ENCODE assay signal across 21 cellular contexts in the genomic region with DNA sequence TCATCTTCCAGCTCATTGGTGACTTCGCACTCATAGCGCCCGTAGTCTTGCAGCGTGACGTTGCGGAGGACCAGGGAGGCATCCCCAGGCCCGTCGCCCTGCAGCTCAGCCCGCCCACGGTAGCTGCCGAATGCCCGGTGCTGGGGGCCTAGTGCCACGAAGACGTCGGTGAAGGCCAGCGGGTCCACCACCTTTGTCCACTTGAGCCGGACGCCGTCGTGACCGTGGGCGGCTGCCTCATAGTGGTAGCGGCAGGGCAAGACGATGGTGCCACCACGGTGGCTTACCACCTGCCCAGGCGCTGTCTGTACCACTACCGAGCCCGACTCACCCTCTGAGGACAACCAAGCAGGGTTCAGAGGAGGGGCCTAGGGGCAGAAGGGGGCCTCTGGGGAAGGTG. TPM values are rescaled to one million over a fixed set of nuclear protein-coding genes. Genes with fewer than 3 reads are reported as not detected.
A peak's percentile ranks its signal among the peaks of the same experiment; 100 is the strongest.
DNase-seq lines count a peak whose midpoint lies in the region; ATAC-seq, FAIRE-seq and TF ChIP-seq lines count a peak whose summit lies in the region.
"Had no signal": no experiment of that assay in that cellular context is flagged by ENCODE, and none has a peak within 500 bp of the region (broad histone marks: within the 10 kb centered on the region; RNA-seq: fewer than 3 reads in every experiment).

No MANE protein-coding gene starts in this region.

- no peaks in the 10 kb centered on the region for H3K9me3 Mint-ChIP-seq in activated naive CD8-positive, alpha-beta T cell treated with anti-CD3 and anti-CD28 coated beads, Interleukin-2, amount 50 U/mL, for 24 hours

- no peaks in the 10 kb centered on the region for H4K20me1 ChIP-seq in HepG2 (ENCODE audit: insufficient read depth, low read length)

- TF ChIP-seq POLR2A in HepG2 (IDR thresholded peaks at IDR 0.05; ENCODE audit: insufficient read depth in 1 of 2, low read depth in 2 of 2, low read length in 2 of 2) (no peak), right lobe of liver (IDR thresholded peaks at IDR 0.05) (no peak)

- peaks cover 0 to 13% of the 10 kb centered on the region in 2 experiments; a peak in 4 of 5 replicates for H3K27me3 ChIP-seq in HepG2 (ENCODE audit: control insufficient read depth in 1 of 2, insufficient read depth in 2 of 2, low read length in 2 of 2)
- no peaks in the 10 kb centered on the region for H3K27me3 ChIP-seq in right lobe of liver
- peaks cover 41% of the 10 kb centered on the region for H3K27me3 ChIP-seq in iPS-20b (ENCODE audit: insufficient read depth, low read length)
- H3K27me3 ChIP-seq in thoracic aorta (replicated peaks; ENCODE audit: insufficient read depth), result peaks cover 7% of the 10 kb centered on the region
- H3K27me3 ChIP-seq in small intestine (ENCODE audit: control insufficient read depth in 2 of 2, insufficient read depth in 2 of 2, low read length in 2 of 2), result peaks cover 0 to 5% of the 10 kb centered on the region in 2 donors

- H3K4me1 Mint-ChIP-seq in activated naive CD8-positive, alpha-beta T cell treated with anti-CD3 and anti-CD28 coated beads, Interleukin-2, amount 50 U/mL, for 24 hours, result no peaks in the 10 kb centered on the region

- peaks cover 60% of the 10 kb centered on the region for H3K27me3 Mint-ChIP-seq in activated naive CD8-positive, alpha-beta T cell treated with anti-CD3 and anti-CD28 coated beads, Interleukin-2, amount 50 U/mL, for 24 hours

- intact Hi-C loops in HepG2 (cut with micrococcal nuclease; ENCODE audit: unreplicated experiment) (no loop called here), right lobe of liver (cut with DNase I) (no loop called here)

- no peak overlapping the region for H3K4me3 Mint-ChIP-seq in activated naive CD8-positive, alpha-beta T cell treated with anti-CD3 and anti-CD28 coated beads, Interleukin-2, amount 50 U/mL, for 24 hours

- no peak overlapping the region for H3K27ac ChIP-seq in HepG2 (ENCODE audit: extremely low read length, insufficient read depth, low read length)
- H3K27ac ChIP-seq in right lobe of liver, result no peak overlapping the region
- no peak overlapping the region for H3K27ac ChIP-seq in iPS-20b (ENCODE audit: low read length)
- H3K27ac ChIP-seq in thoracic aorta, result no peak overlapping the region
- H3K27ac ChIP-seq in small intestine (ENCODE audit: low read depth in 1 of 2, low read length in 1 of 2), result no peak overlapping the region
- H3K27ac ChIP-seq: PC-9, SK-N-MC had no signal

- no peak for DNase-seq in HepG2 (ENCODE audit: low spot score)
- no peak for DNase-seq in right lobe of liver
- DNase-seq in activated naive CD8-positive, alpha-beta T cell treated with anti-CD3 and anti-CD28 coated beads, Interleukin-2, amount 50 U/mL, for 24 hours, result no peak
- DNase-seq in thoracic aorta (ENCODE audit: low spot score), result no peak
- DNase-seq in A172 (ENCODE audit: low spot score), result no peak
- DNase-seq in small intestine, result no peak
- DNase-seq in DMS 273 (lab: John Stamatoyannopoulos, UW; ENCODE audit: unreplicated experiment), result no peak
- DNase-seq: activated CD4-positive, alpha-beta T cell treated with anti-CD3 and anti-CD28 coated beads for 1 hour; amniotic stem cell; effector memory CD4-positive, alpha-beta T cell; glutamatergic neuron; NCI-H1436; NCI-H82; PC-9; right cardiac atrium; T1000 had no signal

- POLR2A ChIA-PET in HepG2 (lab: Yijun Ruan, JAX), result no interaction called here

- FAIRE-seq in HepG2 (lab: Jason Lieb, UNC) (no peak), small intestine (lab: Jason Lieb, UNC) (no peak)

- 88% methylated on average over 25 of the region's 28 CpGs for WGBS in HepG2 (ENCODE audit: low lambda C conversion rate)
- 69% methylated on average over 6 of the region's 28 CpGs for WGBS in right lobe of liver (ENCODE audit: insufficient coverage, low coverage, low lambda C conversion rate, missing lambda C conversion rate)
- 47 to 57% (median 56%) methylated on average over 28 of the region's 28 CpGs for WGBS in small intestine, 3 donors

- no peaks in the 10 kb centered on the region for H3K79me2 ChIP-seq in HepG2 (ENCODE audit: insufficient read depth, low read length)

- H3K27ac Mint-ChIP-seq in activated naive CD8-positive, alpha-beta T cell treated with anti-CD3 and anti-CD28 coated beads, Interleukin-2, amount 50 U/mL, for 24 hours, result no peak overlapping the region

- H3K4me3 ChIP-seq in HepG2 (replicated peaks in 1 of 3; ENCODE audit: insufficient read depth in 1 of 3, low read depth in 2 of 3, low read length in 3 of 3) (no peak overlapping the region), right lobe of liver (no peak overlapping the region), iPS-20b (ENCODE audit: low read length) (peak overlapping the region; percentile 79), thoracic aorta (peak overlapping the region; percentile 50), small intestine (ENCODE audit: low read depth in 1 of 2, low read length in 2 of 2) (no peak overlapping the region)
- H3K4me3 ChIP-seq: PC-9, SK-N-MC had no signal

- H3K9ac ChIP-seq in HepG2 (ENCODE audit: insufficient read depth, low read depth, low read length) (no peak overlapping the region), iPS-20b (ENCODE audit: low read depth, low read length) (peak overlapping the region; percentile 58; the same call in 1 of the 2 replicates)

- in situ Hi-C loops in HepG2 (cut with HindIII; ENCODE audit: extremely low pct_ligation_motif_present, low pct_unique_long_range_greater_than_20kb), result no loop called here

- no peak overlapping the region for H3K4me2 ChIP-seq in HepG2 (ENCODE audit: low read depth, low read length)
- H3K4me2 ChIP-seq: PC-9 had no signal

- CTCF ChIA-PET in HepG2 (lab: Yijun Ruan, JAX; ENCODE audit: low intra/inter-chr PET ratio, low total read pairs), result no interaction called here

- H3K36me3 ChIP-seq in HepG2 (replicated peaks in 1 of 2; ENCODE audit: control insufficient read depth in 1 of 2, insufficient read depth in 2 of 2, low read length in 2 of 2) (no peaks in the 10 kb centered on the region), right lobe of liver (no peaks in the 10 kb centered on the region), iPS-20b (ENCODE audit: insufficient read depth, low read depth, low read length) (no peaks in the 10 kb centered on the region), thoracic aorta (no peaks in the 10 kb centered on the region), small intestine (ENCODE audit: control insufficient read depth in 2 of 2, insufficient read depth in 2 of 2, low read length in 2 of 2) (peaks cover 0 to 2% of the 10 kb centered on the region in 2 donors)

- TF ChIP-seq CTCF in HepG2 (CRISPR knock-in tag; IDR thresholded peaks at IDR 0.05) (no peak), right lobe of liver (IDR thresholded peaks at IDR 0.05) (no peak), thoracic aorta (IDR thresholded peaks at IDR 0.05) (no peak)

- H3K4me1 ChIP-seq in HepG2 (ENCODE audit: insufficient read depth, low read length) (peaks cover 13% of the 10 kb centered on the region), right lobe of liver (no peaks in the 10 kb centered on the region), iPS-20b (ENCODE audit: insufficient read depth, low read length) (peaks cover 3% of the 10 kb centered on the region; the same call in 1 of the 2 replicates), thoracic aorta (ENCODE audit: control insufficient read depth in 1 of 2, low read depth in 2 of 2) (peaks cover 0 to 10% of the 10 kb centered on the region in 2 donors), small intestine (ENCODE audit: control insufficient read depth in 2 of 2, insufficient read depth in 1 of 2, low read depth in 1 of 2, low read length in 1 of 2) (no peaks in the 10 kb centered on the region)

- TF ChIP-seq EP300 in HepG2 (IDR thresholded peaks at IDR 0.05; ENCODE audit: low read depth in 2 of 2, low read length in 2 of 2), result no peak
- no peak for TF ChIP-seq EP300 in HepG2 (CRISPR knock-in tag; IDR thresholded peaks at IDR 0.05; ENCODE audit: borderline replicate concordance)

- BruUV-seq in HepG2 (replicated peaks; lab: Mats Ljungman, UMichigan), result no TSS peak

- H3K36me3 Mint-ChIP-seq in activated naive CD8-positive, alpha-beta T cell treated with anti-CD3 and anti-CD28 coated beads, Interleukin-2, amount 50 U/mL, for 24 hours (ENCODE audit: low read depth), result no peaks in the 10 kb centered on the region

- no peak overlapping the region for H2AFZ ChIP-seq in HepG2 (ENCODE audit: low read length)
- H2AFZ ChIP-seq: PC-9 had no signal

- H3K9me3 ChIP-seq in HepG2 (ENCODE audit: low read length) (no peaks in the 10 kb centered on the region), right lobe of liver (no peaks in the 10 kb centered on the region), iPS-20b (ENCODE audit: insufficient read depth, low read depth, low read length) (no peaks in the 10 kb centered on the region), thoracic aorta (no peaks in the 10 kb centered on the region), small intestine (ENCODE audit: control insufficient read depth, low read depth) (no peaks in the 10 kb centered on the region)

- TF ChIP-seq RAD21 in HepG2 (CRISPR knock-in tag; IDR thresholded peaks at IDR 0.05), result no peak

- ATAC-seq in HepG2 (no peak), right lobe of liver (no peak), thoracic aorta (ENCODE audit: insufficient number of reproducible peaks, low FRiP score, low read depth) (no peak)
- peak; percentile 3 for ATAC-seq in activated naive CD8-positive, alpha-beta T cell treated with anti-CD3 and anti-CD28 coated beads, Interleukin-2, amount 50 U/mL, for 24 hours
- ATAC-seq: right cardiac atrium had no signal

RNA-seq across cellular contexts. Expression of gene TM6SF2, which starts 12.3 kb away (rescaled TPM):
- total RNA-seq in HepG2 (2016; rRNA removed; fragmentation: Illumina TruSeq; extraction: Trizol) (0.53 and 1.1 TPM in 2 replicates), right lobe of liver (10 to 100 TPM; 10.9 to 64.1 (median 25.3) TPM), thoracic aorta (1 to 10 TPM in 1 of 2 donors, under 1 TPM in 1; 0.49 to 4.1 TPM)
- total RNA-seq in HepG2 (2016; cell fraction: cytosol; rRNA removed; fragmentation: Illumina TruSeq; extraction: Trizol; ENCODE audit: low read depth), result 0.35 TPM in 1 of 2 replicates, not detected in the other
- 0.52 and 1.7 TPM in 2 replicates for total RNA-seq in HepG2 (2016; cell fraction: insoluble cytoplasmic fraction; rRNA removed; fragmentation: Illumina TruSeq; extraction: Trizol)
- total RNA-seq in HepG2 (2016; cell fraction: membrane; rRNA removed; fragmentation: Illumina TruSeq; extraction: Trizol), result 0.83 and 1.2 TPM in 2 replicates
- total RNA-seq in HepG2 (2016; cell fraction: nucleus; rRNA removed; fragmentation: Illumina TruSeq; extraction: Trizol), result 1.3 and 3.3 TPM in 2 replicates
- polyA plus RNA-seq in HepG2 (2011; rRNA removed) (2.5 and 4.4 TPM in 2 replicates), small intestine (100 to 1,000 TPM in 2 of 3 donors, 10 to 100 TPM in 1; 58.6 to 477 (median 154) TPM)
- polyA plus RNA-seq in HepG2 (2011; cell fraction: cytosol; rRNA removed), result 1.8 and 2.5 TPM in 2 replicates
- 22.0 and 25.8 TPM in 2 replicates for polyA plus RNA-seq in HepG2 (2011; cell fraction: nucleus; rRNA removed)
- polyA plus RNA-seq in HepG2 (2012), result 0.72 and 2.5 TPM in 2 replicates
- 0.96 and 1.4 TPM in 2 replicates for polyA plus RNA-seq in HepG2 (2016; cell fraction: cytosol; fragmentation: Illumina TruSeq; extraction: Trizol; ENCODE audit: low read depth)
- 0.32 and 1.1 TPM in 2 replicates for polyA plus RNA-seq in HepG2 (2016; cell fraction: insoluble cytoplasmic fraction; fragmentation: Illumina TruSeq; extraction: Trizol; ENCODE audit: low read depth)
- polyA plus RNA-seq in HepG2 (2016; cell fraction: membrane; fragmentation: Illumina TruSeq; extraction: Trizol; ENCODE audit: low read depth), result 0.78 and 1.2 TPM in 2 replicates
- polyA plus RNA-seq in HepG2 (2016; cell fraction: nucleus; fragmentation: Illumina TruSeq; extraction: Trizol; ENCODE audit: insufficient read depth, low read depth), result 5.7 and 6.4 TPM in 2 replicates
- polyA minus RNA-seq in HepG2 (2011; rRNA and poly(A)+ RNA removed; ENCODE audit: low replicate concordance), result 3.3 TPM in 1 of 2 replicates, not detected in the other
- polyA minus RNA-seq in HepG2 (2011; cell fraction: cytosol; rRNA and poly(A)+ RNA removed), result 1.1 TPM in 2 replicates
- polyA minus RNA-seq in HepG2 (2011; cell fraction: nucleus; rRNA and poly(A)+ RNA removed), result 2.8 and 4.1 TPM in 2 replicates
- total RNA-seq in A172 (2014; rRNA removed; shearing (Covaris generic)), result not detected in 2 replicates
- total RNA-seq: PC-9 had no signal

RNA-seq across cellular contexts. Expression of gene NCAN, which starts 49.1 kb away (rescaled TPM):
- total RNA-seq in HepG2 (2016; rRNA removed; fragmentation: Illumina TruSeq; extraction: Trizol) (not detected in 2 replicates), right lobe of liver (under 1 TPM in 4 of 6 experiments, not detected in 2; 0.04 to 0.07 (median 0.06) TPM), thoracic aorta (not detected)
- total RNA-seq in HepG2 (2016; cell fraction: cytosol; rRNA removed; fragmentation: Illumina TruSeq; extraction: Trizol; ENCODE audit: low read depth), result not detected in 2 replicates
- 0.06 TPM in 1 of 2 replicates, not detected in the other for total RNA-seq in HepG2 (2016; cell fraction: insoluble cytoplasmic fraction; rRNA removed; fragmentation: Illumina TruSeq; extraction: Trizol)
- total RNA-seq in HepG2 (2016; cell fraction: membrane; rRNA removed; fragmentation: Illumina TruSeq; extraction: Trizol), result not detected in 2 replicates
- not detected in 2 replicates for total RNA-seq in HepG2 (2016; cell fraction: nucleus; rRNA removed; fragmentation: Illumina TruSeq; extraction: Trizol)
- polyA plus RNA-seq in HepG2 (2011; rRNA removed) (0.05 TPM in 1 of 2 replicates, not detected in the other), small intestine (under 1 TPM in 2 of 3 donors, not detected in 1; 0.16 to 0.27 TPM)
- 0.03 TPM in 2 replicates for polyA plus RNA-seq in HepG2 (2011; cell fraction: cytosol; rRNA removed)
- 0.03 and 0.05 TPM in 2 replicates for polyA plus RNA-seq in HepG2 (2011; cell fraction: nucleus; rRNA removed)
- 0.04 TPM in 1 of 2 replicates, not detected in the other for polyA plus RNA-seq in HepG2 (2012)
- polyA plus RNA-seq in HepG2 (2016; cell fraction: cytosol; fragmentation: Illumina TruSeq; extraction: Trizol; ENCODE audit: low read depth), result not detected in 2 replicates
- 0.05 TPM in 1 of 2 replicates, not detected in the other for polyA plus RNA-seq in HepG2 (2016; cell fraction: insoluble cytoplasmic fraction; fragmentation: Illumina TruSeq; extraction: Trizol; ENCODE audit: low read depth)
- not detected in 2 replicates for polyA plus RNA-seq in HepG2 (2016; cell fraction: membrane; fragmentation: Illumina TruSeq; extraction: Trizol; ENCODE audit: low read depth)
- 0.19 TPM in 1 of 2 replicates, not detected in the other for polyA plus RNA-seq in HepG2 (2016; cell fraction: nucleus; fragmentation: Illumina TruSeq; extraction: Trizol; ENCODE audit: insufficient read depth, low read depth)
- polyA minus RNA-seq in HepG2 (2011; rRNA and poly(A)+ RNA removed; ENCODE audit: low replicate concordance), result 0.09 TPM in 1 of 2 replicates, not detected in the other
- polyA minus RNA-seq in HepG2 (2011; cell fraction: cytosol; rRNA and poly(A)+ RNA removed), result not detected in 2 replicates
- 0.12 TPM in 1 of 2 replicates, not detected in the other for polyA minus RNA-seq in HepG2 (2011; cell fraction: nucleus; rRNA and poly(A)+ RNA removed)
- not detected in 2 replicates for total RNA-seq in A172 (2014; rRNA removed; shearing (Covaris generic))
- total RNA-seq: HT1080, PC-9, right cardiac atrium had no signal
- polyA plus RNA-seq: fibroblast of lung, right cardiac atrium, urinary bladder had no signal

RNA-seq across cellular contexts. Expression of gene NR2C2AP, which starts 57.6 kb away (rescaled TPM):
- total RNA-seq in HepG2 (2016; rRNA removed; fragmentation: Illumina TruSeq; extraction: Trizol) (25.5 and 26.8 TPM in 2 replicates), right lobe of liver (10 to 100 TPM in 1 of 6 experiments, 1 to 10 TPM in 5; 2.6 to 11.3 (median 5.4) TPM), thoracic aorta (10 to 100 TPM in 1 of 2 donors, 1 to 10 TPM in 1; 6.5 to 17.9 TPM)
- total RNA-seq in HepG2 (2016; cell fraction: cytosol; rRNA removed; fragmentation: Illumina TruSeq; extraction: Trizol; ENCODE audit: low read depth), result 14.8 and 22.9 TPM in 2 replicates
- 23.5 and 26.0 TPM in 2 replicates for total RNA-seq in HepG2 (2016; cell fraction: insoluble cytoplasmic fraction; rRNA removed; fragmentation: Illumina TruSeq; extraction: Trizol)
- 19.1 and 21.5 TPM in 2 replicates for total RNA-seq in HepG2 (2016; cell fraction: membrane; rRNA removed; fragmentation: Illumina TruSeq; extraction: Trizol)
- total RNA-seq in HepG2 (2016; cell fraction: nucleus; rRNA removed; fragmentation: Illumina TruSeq; extraction: Trizol), result 19.4 and 19.6 TPM in 2 replicates
- polyA plus RNA-seq in HepG2 (2011; rRNA removed) (12.2 and 13.8 TPM in 2 replicates), small intestine (10 to 100 TPM in 2 of 3 donors, 1 to 10 TPM in 1; 8.1 to 22.9 (median 14.6) TPM)
- polyA plus RNA-seq in HepG2 (2011; cell fraction: cytosol; rRNA removed), result 10.6 and 11.8 TPM in 2 replicates
- polyA plus RNA-seq in HepG2 (2011; cell fraction: nucleus; rRNA removed), result 17.7 and 18.2 TPM in 2 replicates
- 9.3 and 13.3 TPM in 2 replicates for polyA plus RNA-seq in HepG2 (2012)
- 5.7 and 6.8 TPM in 2 replicates for polyA plus RNA-seq in HepG2 (2016; cell fraction: cytosol; fragmentation: Illumina TruSeq; extraction: Trizol; ENCODE audit: low read depth)
- polyA plus RNA-seq in HepG2 (2016; cell fraction: insoluble cytoplasmic fraction; fragmentation: Illumina TruSeq; extraction: Trizol; ENCODE audit: low read depth), result 19.7 and 21.9 TPM in 2 replicates
- polyA plus RNA-seq in HepG2 (2016; cell fraction: membrane; fragmentation: Illumina TruSeq; extraction: Trizol; ENCODE audit: low read depth), result 7.9 and 11.8 TPM in 2 replicates
- 34.7 and 38.0 TPM in 2 replicates for polyA plus RNA-seq in HepG2 (2016; cell fraction: nucleus; fragmentation: Illumina TruSeq; extraction: Trizol; ENCODE audit: insufficient read depth, low read depth)
- 7.3 and 22.9 TPM in 2 replicates for polyA minus RNA-seq in HepG2 (2011; rRNA and poly(A)+ RNA removed; ENCODE audit: low replicate concordance)
- 3.9 and 4.2 TPM in 2 replicates for polyA minus RNA-seq in HepG2 (2011; cell fraction: cytosol; rRNA and poly(A)+ RNA removed)
- 3.6 and 4.0 TPM in 2 replicates for polyA minus RNA-seq in HepG2 (2011; cell fraction: nucleus; rRNA and poly(A)+ RNA removed)
- total RNA-seq in A172 (2014; rRNA removed; shearing (Covaris generic)), result 30.3 and 30.6 TPM in 2 replicates

RNA-seq across cellular contexts. Expression of gene SUGP1, which starts 59.5 kb away (rescaled TPM):
- 17.7 and 25.9 TPM in 2 replicates for total RNA-seq in HepG2 (2016; rRNA removed; fragmentation: Illumina TruSeq; extraction: Trizol)
- 8.7 and 9.2 TPM in 2 replicates for total RNA-seq in HepG2 (2016; cell fraction: cytosol; rRNA removed; fragmentation: Illumina TruSeq; extraction: Trizol; ENCODE audit: low read depth)
- total RNA-seq in HepG2 (2016; cell fraction: insoluble cytoplasmic fraction; rRNA removed; fragmentation: Illumina TruSeq; extraction: Trizol), result 16.1 and 27.0 TPM in 2 replicates
- total RNA-seq in HepG2 (2016; cell fraction: membrane; rRNA removed; fragmentation: Illumina TruSeq; extraction: Trizol), result 10.9 and 12.1 TPM in 2 replicates
- total RNA-seq in HepG2 (2016; cell fraction: nucleus; rRNA removed; fragmentation: Illumina TruSeq; extraction: Trizol), result 21.4 and 23.7 TPM in 2 replicates
- 21.6 and 29.1 TPM in 2 replicates for polyA plus RNA-seq in HepG2 (2011; rRNA removed)
- 15.9 and 20.9 TPM in 2 replicates for polyA plus RNA-seq in HepG2 (2011; cell fraction: cytosol; rRNA removed)
- polyA plus RNA-seq in HepG2 (2011; cell fraction: nucleus; rRNA removed), result 103 and 104 TPM in 2 replicates
- 20.3 and 27.6 TPM in 2 replicates for polyA plus RNA-seq in HepG2 (2012)
- polyA plus RNA-seq in HepG2 (2016; cell fraction: cytosol; fragmentation: Illumina TruSeq; extraction: Trizol; ENCODE audit: low read depth), result 6.2 and 7.6 TPM in 2 replicates
- polyA plus RNA-seq in HepG2 (2016; cell fraction: insoluble cytoplasmic fraction; fragmentation: Illumina TruSeq; extraction: Trizol; ENCODE audit: low read depth), result 14.4 and 18.3 TPM in 2 replicates
- polyA plus RNA-seq in HepG2 (2016; cell fraction: membrane; fragmentation: Illumina TruSeq; extraction: Trizol; ENCODE audit: low read depth), result 6.6 and 9.3 TPM in 2 replicates
- 46.6 and 50.2 TPM in 2 replicates for polyA plus RNA-seq in HepG2 (2016; cell fraction: nucleus; fragmentation: Illumina TruSeq; extraction: Trizol; ENCODE audit: insufficient read depth, low read depth)
- 22.4 and 37.1 TPM in 2 replicates for polyA minus RNA-seq in HepG2 (2011; rRNA and poly(A)+ RNA removed; ENCODE audit: low replicate concordance)
- polyA minus RNA-seq in HepG2 (2011; cell fraction: cytosol; rRNA and poly(A)+ RNA removed), result 9.5 and 13.6 TPM in 2 replicates
- polyA minus RNA-seq in HepG2 (2011; cell fraction: nucleus; rRNA and poly(A)+ RNA removed), result 35.1 and 46.9 TPM in 2 replicates
- total RNA-seq in right lobe of liver, result 10 to 100 TPM; 19.7 to 25.9 (median 23.6) TPM
- total RNA-seq in thoracic aorta, result 10 to 100 TPM; 25.0 to 43.0 TPM
- 24.0 and 34.2 TPM in 2 replicates for total RNA-seq in A172 (2014; rRNA removed; shearing (Covaris generic))
- 10 to 100 TPM; 32.9 to 66.4 (median 43.0) TPM for polyA plus RNA-seq in small intestine

RNA-seq across cellular contexts. Expression of gene MAU2, which starts 59.8 kb away (rescaled TPM):
- 11.2 and 16.8 TPM in 2 replicates for total RNA-seq in HepG2 (2016; rRNA removed; fragmentation: Illumina TruSeq; extraction: Trizol)
- total RNA-seq in HepG2 (2016; cell fraction: cytosol; rRNA removed; fragmentation: Illumina TruSeq; extraction: Trizol; ENCODE audit: low read depth), result 9.4 and 9.6 TPM in 2 replicates
- 8.7 and 17.7 TPM in 2 replicates for total RNA-seq in HepG2 (2016; cell fraction: insoluble cytoplasmic fraction; rRNA removed; fragmentation: Illumina TruSeq; extraction: Trizol)
- total RNA-seq in HepG2 (2016; cell fraction: membrane; rRNA removed; fragmentation: Illumina TruSeq; extraction: Trizol), result 8.8 and 10.6 TPM in 2 replicates
- 22.6 and 31.6 TPM in 2 replicates for total RNA-seq in HepG2 (2016; cell fraction: nucleus; rRNA removed; fragmentation: Illumina TruSeq; extraction: Trizol)
- polyA plus RNA-seq in HepG2 (2011; rRNA removed), result 33.8 and 42.5 TPM in 2 replicates
- 14.5 and 20.0 TPM in 2 replicates for polyA plus RNA-seq in HepG2 (2011; cell fraction: cytosol; rRNA removed)
- 141 and 157 TPM in 2 replicates for polyA plus RNA-seq in HepG2 (2011; cell fraction: nucleus; rRNA removed)
- polyA plus RNA-seq in HepG2 (2012), result 24.5 and 28.7 TPM in 2 replicates
- 1.4 and 2.2 TPM in 2 replicates for polyA plus RNA-seq in HepG2 (2016; cell fraction: cytosol; fragmentation: Illumina TruSeq; extraction: Trizol; ENCODE audit: low read depth)
- polyA plus RNA-seq in HepG2 (2016; cell fraction: insoluble cytoplasmic fraction; fragmentation: Illumina TruSeq; extraction: Trizol; ENCODE audit: low read depth), result 8.0 and 11.9 TPM in 2 replicates
- 3.5 and 4.4 TPM in 2 replicates for polyA plus RNA-seq in HepG2 (2016; cell fraction: membrane; fragmentation: Illumina TruSeq; extraction: Trizol; ENCODE audit: low read depth)
- 63.3 and 65.0 TPM in 2 replicates for polyA plus RNA-seq in HepG2 (2016; cell fraction: nucleus; fragmentation: Illumina TruSeq; extraction: Trizol; ENCODE audit: insufficient read depth, low read depth)
- polyA minus RNA-seq in HepG2 (2011; rRNA and poly(A)+ RNA removed; ENCODE audit: low replicate concordance), result 93.0 and 117 TPM in 2 replicates
- 26.3 and 30.4 TPM in 2 replicates for polyA minus RNA-seq in HepG2 (2011; cell fraction: cytosol; rRNA and poly(A)+ RNA removed)
- polyA minus RNA-seq in HepG2 (2011; cell fraction: nucleus; rRNA and poly(A)+ RNA removed), result 66.6 and 70.0 TPM in 2 replicates
- total RNA-seq in right lobe of liver, result 10 to 100 TPM; 10.4 to 30.4 (median 19.3) TPM
- 100 to 1,000 TPM in 1 of 2 donors, 10 to 100 TPM in 1; 93.9 to 119 TPM for total RNA-seq in thoracic aorta
- total RNA-seq in A172 (2014; rRNA removed; shearing (Covaris generic)), result 23.8 and 24.0 TPM in 2 replicates
- polyA plus RNA-seq in small intestine, result 10 to 100 TPM; 11.6 to 22.0 (median 15.2) TPM

Comparison
In these comparisons a context has a peak if more than half of its experiments do, and no peak if none do; other contexts are left out.
1. H3K4me3 ChIP-seq: peak in iPS-20b (single experiment) and thoracic aorta (single experiment); none in HepG2 (0 of 3), right lobe of liver (0 of 3) and small intestine (0 of 2).